In the genomic region with DNA sequence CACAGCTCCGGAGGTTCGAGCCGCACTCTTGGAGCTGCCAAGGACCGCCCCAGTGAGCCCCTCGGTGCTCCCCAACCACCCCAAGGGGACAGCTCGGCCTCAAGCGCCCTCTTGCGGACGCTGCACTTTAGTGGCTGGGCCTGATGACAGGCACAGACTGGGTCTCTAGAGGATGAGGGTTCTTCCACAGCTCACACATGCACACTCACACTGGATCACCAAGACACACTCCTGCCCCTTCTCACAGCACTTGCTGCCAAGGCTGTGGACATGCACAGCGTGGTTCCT, we compare ENCODE assay signal across 8 cellular contexts. TPM values are rescaled to one million over a fixed set of nuclear protein-coding genes. Genes with fewer than 3 reads are reported as not detected.
DNase-seq lines count a peak whose midpoint lies in the region; ATAC-seq and TF ChIP-seq lines count a peak whose summit lies in the region.

No MANE protein-coding gene starts in this region.

- no peaks in the 10 kb centered on the region for H3K36me3 ChIP-seq in Peyer's patch
- no peaks in the 10 kb centered on the region for H3K36me3 ChIP-seq in esophagus muscularis mucosa

- H3K27me3 ChIP-seq in Peyer's patch (no peaks in the 10 kb centered on the region), esophagus muscularis mucosa (peaks cover 0 to 93% (median 9%) of the 10 kb centered on the region in 4 donors)

- no peak for TF ChIP-seq POLR2A in Peyer's patch (IDR thresholded peaks at IDR 0.05)
- no peak for TF ChIP-seq POLR2A in esophagus muscularis mucosa (IDR thresholded peaks at IDR 0.05; ENCODE audit: low read depth)

- no peak for TF ChIP-seq EP300 in esophagus muscularis mucosa (IDR thresholded peaks at IDR 0.05)

- H3K27ac ChIP-seq in Peyer's patch (no peak overlapping the region), esophagus muscularis mucosa (replicated peaks in 1 of 4) (no peak overlapping the region)

- ATAC-seq in GM21360 (IDR thresholded peaks at IDR 0.05; ENCODE audit: unreplicated experiment) (no peak), HG02884 (IDR thresholded peaks at IDR 0.05; ENCODE audit: unreplicated experiment) (no peak), HG03460 (IDR thresholded peaks at IDR 0.05; ENCODE audit: unreplicated experiment) (no peak)

- H3K4me1 ChIP-seq in Peyer's patch (peaks cover 0 to 16% (median 6%) of the 10 kb centered on the region in 4 donors), esophagus muscularis mucosa (peaks cover 0 to 27% (median 20%) of the 10 kb centered on the region in 4 donors)

- H3K9me3 ChIP-seq in Peyer's patch (no peaks in the 10 kb centered on the region), esophagus muscularis mucosa (no peaks in the 10 kb centered on the region)

- TF ChIP-seq CTCF in Peyer's patch (IDR thresholded peaks at IDR 0.05) (peak in 4 of 6 experiments; percentile 6 to 32 (median 25)), esophagus muscularis mucosa (IDR thresholded peaks at IDR 0.05) (peak; percentile 9 to 26 (median 12))

- intact Hi-C loops in esophagus muscularis mucosa (cut with DNase I) = no loop called here

- 30% methylated on average over 4 of the region's 10 CpGs for WGBS in esophagus muscularis mucosa

- no peak overlapping the region for H3K4me3 ChIP-seq in Peyer's patch
- no peak overlapping the region for H3K4me3 ChIP-seq in esophagus muscularis mucosa

- peak; percentile 11 for DNase-seq in stimulated activated CD4-positive, alpha-beta T cell treated with anti-CD3 and anti-CD28 coated beads, Interleukin-12 subunit alpha, Interleukin-12 subunit beta, amount 100 ng/mL, for 4 hours
- DNase-seq in stimulated activated CD4-positive, alpha-beta T cell treated with anti-CD3 and anti-CD28 coated beads, Interleukin-4, amount 100 ng/mL, for 24 hours = no peak
- no peak for DNase-seq in Peyer's patch
- DNase-seq in esophagus muscularis mucosa (ENCODE audit: extremely low spot score) = no peak
- peak; percentile 20 for DNase-seq in stimulated activated CD4-positive, alpha-beta T cell treated with anti-CD3 and anti-CD28 coated beads, Interleukin-1b, Interleukin-23, amount 100 ng/mL, for 48 hours

RNA-seq across cellular contexts. Expression of a gene that starts 2.1 kb away (rescaled TPM):
- total RNA-seq in Peyer's patch (1 to 10 TPM; 1.2 to 5.8 (median 1.7) TPM), esophagus muscularis mucosa (1 to 10 TPM; 1.7 to 4.0 (median 3.0) TPM)

RNA-seq across cellular contexts. Expression of a gene that starts 59.3 kb away (rescaled TPM):
- total RNA-seq in Peyer's patch (10 to 100 TPM in 1 of 4 donors, 1 to 10 TPM in 3; 5.8 to 24.8 (median 7.9) TPM), esophagus muscularis mucosa (10 to 100 TPM; 25.6 to 39.5 (median 33.9) TPM)

Comparison
In these comparisons a context has a peak if more than half of its experiments do, and no peak if none do; other contexts are left out.
1. DNase-seq: peak in stimulated activated CD4-positive, alpha-beta T cell treated with anti-CD3 and anti-CD28 coated beads, Interleukin-12 subunit alpha, Interleukin-12 subunit beta, amount 100 ng/mL, for 4 hours (single experiment) and stimulated activated CD4-positive, alpha-beta T cell treated with anti-CD3 and anti-CD28 coated beads, Interleukin-1b, Interleukin-23, amount 100 ng/mL, for 48 hours (single experiment); none in stimulated activated CD4-positive, alpha-beta T cell treated with anti-CD3 and anti-CD28 coated beads, Interleukin-4, amount 100 ng/mL, for 24 hours (single experiment), Peyer's patch (0 of 3) and esophagus muscularis mucosa (single experiment).